14 cellular contexts compared by ENCODE assay signal in the genomic region with DNA sequence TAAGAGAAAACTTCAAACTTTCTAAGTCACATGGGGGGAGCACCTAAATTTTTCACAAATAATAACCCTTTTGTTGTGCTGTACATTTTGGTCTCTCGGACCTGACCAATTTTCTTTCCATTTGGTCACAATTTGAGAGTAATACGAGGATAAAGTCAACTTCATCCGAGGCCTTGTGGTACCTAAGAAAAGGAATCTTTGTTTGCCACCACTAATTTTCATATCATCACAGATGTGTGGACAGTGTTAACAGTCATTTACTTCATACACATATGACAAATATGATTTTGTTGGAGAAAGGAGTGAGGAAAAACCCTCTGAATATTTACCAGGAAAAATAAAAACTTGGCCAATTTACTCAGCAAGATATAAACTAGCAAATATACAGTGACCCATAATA. TPM values are rescaled to one million over a fixed set of nuclear protein-coding genes. Genes with fewer than 3 reads are reported as not detected.
DNase-seq lines count a peak whose midpoint lies in the region; ATAC-seq and TF ChIP-seq lines count a peak whose summit lies in the region.
"Had no signal": no experiment of that assay in that cellular context is flagged by ENCODE, and none has a peak within 500 bp of the region (broad histone marks: within the 10 kb centered on the region; RNA-seq: fewer than 3 reads in every experiment).

No MANE protein-coding gene starts in this region.

- peak overlapping the region; percentile 79 to 94 for H3K27ac ChIP-seq in thoracic aorta
- H3K27ac ChIP-seq: 22Rv1, HL-60 had no signal

- H3K9me3 Mint-ChIP-seq in activated CD8-positive, alpha-beta T cell treated with anti-CD3 and anti-CD28 coated beads for 36 hours: peaks cover 2% of the 10 kb centered on the region
- H3K9me3 Mint-ChIP-seq in activated CD8-positive, alpha-beta T cell treated with anti-CD3 and anti-CD28 coated beads, Interleukin-2, amount 10 ng/mL, durations not matched to agents 7 days and 5 days (ENCODE audit: insufficient read depth): no peaks in the 10 kb centered on the region
- H3K9me3 Mint-ChIP-seq in activated naive CD8-positive, alpha-beta T cell treated with anti-CD3 and anti-CD28 coated beads for 36 hours: peaks cover 8% of the 10 kb centered on the region
- no peaks in the 10 kb centered on the region for H3K9me3 Mint-ChIP-seq in memory B cell
- no peaks in the 10 kb centered on the region for H3K9me3 Mint-ChIP-seq in natural killer cell treated with Interleukin-12 subunit alpha and Interleukin-12 subunit beta and Interleukin-15 and Interleukin-18, amount 100 ng/mL, for 72 hours

- DNase-seq in activated CD8-positive, alpha-beta T cell treated with anti-CD3 and anti-CD28 coated beads for 36 hours: no peak
- DNase-seq in activated CD8-positive, alpha-beta T cell treated with anti-CD3 and anti-CD28 coated beads, Interleukin-2, amount 10 ng/mL, durations not matched to agents 7 days and 5 days: no peak
- DNase-seq in activated naive CD8-positive, alpha-beta T cell treated with anti-CD3 and anti-CD28 coated beads for 36 hours: no peak
- DNase-seq in memory B cell (ENCODE audit: low spot score in 2 of 2): no peak
- DNase-seq in thoracic aorta (ENCODE audit: low spot score): no peak
- DNase-seq in natural killer cell treated with Interleukin-12 subunit alpha and Interleukin-12 subunit beta and Interleukin-15 and Interleukin-18, amount 100 ng/mL, for 72 hours (ENCODE audit: low spot score): no peak
- DNase-seq in nucleus accumbens (lab: John Stamatoyannopoulos, UW): no peak
- no peak for DNase-seq in NCI-H1092 (lab: John Stamatoyannopoulos, UW)
- DNase-seq: activated CD4-positive, alpha-beta T cell treated with anti-CD3 and anti-CD28 coated beads, Interleukin-2, amount 10 ng/mL, durations not matched to agents 7 days and 5 days; activated naive CD4-positive, alpha-beta T cell treated with Interleukin-2 at 50 U/mL for 16 hours; DMS153; hippocampal formation had no signal

- peaks cover 60% of the 10 kb centered on the region for H3K36me3 Mint-ChIP-seq in activated CD8-positive, alpha-beta T cell treated with anti-CD3 and anti-CD28 coated beads for 36 hours (ENCODE audit: low read depth)
- peaks cover 49% of the 10 kb centered on the region for H3K36me3 Mint-ChIP-seq in activated CD8-positive, alpha-beta T cell treated with anti-CD3 and anti-CD28 coated beads, Interleukin-2, amount 10 ng/mL, durations not matched to agents 7 days and 5 days (ENCODE audit: low read depth)
- H3K36me3 Mint-ChIP-seq in activated naive CD8-positive, alpha-beta T cell treated with anti-CD3 and anti-CD28 coated beads for 36 hours: peaks cover 46% of the 10 kb centered on the region
- H3K36me3 Mint-ChIP-seq in memory B cell: peaks cover 15% of the 10 kb centered on the region
- peaks cover 15% of the 10 kb centered on the region for H3K36me3 Mint-ChIP-seq in natural killer cell treated with Interleukin-12 subunit alpha and Interleukin-12 subunit beta and Interleukin-15 and Interleukin-18, amount 100 ng/mL, for 72 hours

- no peaks in the 10 kb centered on the region for H3K27me3 ChIP-seq in thoracic aorta (replicated peaks; ENCODE audit: insufficient read depth)

- peaks cover 79% of the 10 kb centered on the region for H3K4me1 Mint-ChIP-seq in activated CD8-positive, alpha-beta T cell treated with anti-CD3 and anti-CD28 coated beads for 36 hours (ENCODE audit: low read depth)
- H3K4me1 Mint-ChIP-seq in activated CD8-positive, alpha-beta T cell treated with anti-CD3 and anti-CD28 coated beads, Interleukin-2, amount 10 ng/mL, durations not matched to agents 7 days and 5 days (ENCODE audit: low read depth): peaks cover 54% of the 10 kb centered on the region
- H3K4me1 Mint-ChIP-seq in activated naive CD8-positive, alpha-beta T cell treated with anti-CD3 and anti-CD28 coated beads for 36 hours: peaks cover 68% of the 10 kb centered on the region
- H3K4me1 Mint-ChIP-seq in memory B cell: peaks cover 39% of the 10 kb centered on the region
- peaks cover 28 to 37% of the 10 kb centered on the region in 2 donors for H3K4me1 Mint-ChIP-seq in natural killer cell treated with Interleukin-12 subunit alpha and Interleukin-12 subunit beta and Interleukin-15 and Interleukin-18, amount 100 ng/mL, for 72 hours (ENCODE audit: low read depth in 2 of 2)

- H3K36me3 ChIP-seq in thoracic aorta: no peaks in the 10 kb centered on the region

- POLR2A ChIA-PET in activated CD8-positive, alpha-beta T cell treated with anti-CD3 and anti-CD28 coated beads for 36 hours (lab: Charles Lee): no interaction called here
- POLR2A ChIA-PET in activated CD8-positive, alpha-beta T cell treated with anti-CD3 and anti-CD28 coated beads, Interleukin-2, amount 10 ng/mL, durations not matched to agents 7 days and 5 days (lab: Charles Lee): no interaction called here

- peak overlapping the region; percentile 92 for H3K27ac Mint-ChIP-seq in activated CD8-positive, alpha-beta T cell treated with anti-CD3 and anti-CD28 coated beads for 36 hours
- H3K27ac Mint-ChIP-seq in activated CD8-positive, alpha-beta T cell treated with anti-CD3 and anti-CD28 coated beads, Interleukin-2, amount 10 ng/mL, durations not matched to agents 7 days and 5 days: no peak overlapping the region
- H3K27ac Mint-ChIP-seq in activated naive CD8-positive, alpha-beta T cell treated with anti-CD3 and anti-CD28 coated beads for 36 hours: peak overlapping the region; percentile 20
- peak overlapping the region; percentile 95 for H3K27ac Mint-ChIP-seq in memory B cell
- no peak overlapping the region for H3K27ac Mint-ChIP-seq in natural killer cell treated with Interleukin-12 subunit alpha and Interleukin-12 subunit beta and Interleukin-15 and Interleukin-18, amount 100 ng/mL, for 72 hours
- H3K27ac Mint-ChIP-seq: activated CD4-positive, alpha-beta T cell treated with anti-CD3 and anti-CD28 coated beads, Interleukin-2, amount 10 ng/mL, durations not matched to agents 7 days and 5 days had no signal

- H3K4me3 Mint-ChIP-seq in activated CD8-positive, alpha-beta T cell treated with anti-CD3 and anti-CD28 coated beads for 36 hours: no peak overlapping the region
- no peak overlapping the region for H3K4me3 Mint-ChIP-seq in activated CD8-positive, alpha-beta T cell treated with anti-CD3 and anti-CD28 coated beads, Interleukin-2, amount 10 ng/mL, durations not matched to agents 7 days and 5 days
- no peak overlapping the region for H3K4me3 Mint-ChIP-seq in activated naive CD8-positive, alpha-beta T cell treated with anti-CD3 and anti-CD28 coated beads for 36 hours
- no peak overlapping the region for H3K4me3 Mint-ChIP-seq in memory B cell
- H3K4me3 Mint-ChIP-seq in natural killer cell treated with Interleukin-12 subunit alpha and Interleukin-12 subunit beta and Interleukin-15 and Interleukin-18, amount 100 ng/mL, for 72 hours: no peak overlapping the region
- H3K4me3 Mint-ChIP-seq: activated CD4-positive, alpha-beta T cell treated with anti-CD3 and anti-CD28 coated beads, Interleukin-2, amount 10 ng/mL, durations not matched to agents 7 days and 5 days had no signal

- H3K4me1 ChIP-seq in thoracic aorta (ENCODE audit: control insufficient read depth in 1 of 2, low read depth in 2 of 2): peaks cover 43 to 88% of the 10 kb centered on the region in 2 donors

- no peak for TF ChIP-seq CTCF in activated CD8-positive, alpha-beta T cell treated with anti-CD3 and anti-CD28 coated beads for 36 hours (IDR thresholded peaks at IDR 0.05)
- no peak for TF ChIP-seq CTCF in thoracic aorta (IDR thresholded peaks at IDR 0.05)

- CTCF ChIA-PET in activated CD8-positive, alpha-beta T cell treated with anti-CD3 and anti-CD28 coated beads for 36 hours (lab: Charles Lee): no interaction called here
- CTCF ChIA-PET in activated CD8-positive, alpha-beta T cell treated with anti-CD3 and anti-CD28 coated beads, Interleukin-2, amount 10 ng/mL, durations not matched to agents 7 days and 5 days (lab: Charles Lee): no interaction called here

- intact Hi-C loops in activated CD8-positive, alpha-beta T cell treated with anti-CD3 and anti-CD28 coated beads for 36 hours (cut with micrococcal nuclease): loop anchor here (2.0 kb wide), 1 partner anchor 22 kb away; no protein-coding TSS in a partner anchor

- H3K9me3 ChIP-seq in thoracic aorta: no peaks in the 10 kb centered on the region

- no peaks in the 10 kb centered on the region for H3K27me3 Mint-ChIP-seq in activated CD8-positive, alpha-beta T cell treated with anti-CD3 and anti-CD28 coated beads for 36 hours
- H3K27me3 Mint-ChIP-seq in activated CD8-positive, alpha-beta T cell treated with anti-CD3 and anti-CD28 coated beads, Interleukin-2, amount 10 ng/mL, durations not matched to agents 7 days and 5 days (ENCODE audit: low read depth): no peaks in the 10 kb centered on the region
- no peaks in the 10 kb centered on the region for H3K27me3 Mint-ChIP-seq in activated naive CD8-positive, alpha-beta T cell treated with anti-CD3 and anti-CD28 coated beads for 36 hours
- H3K27me3 Mint-ChIP-seq in memory B cell: no peaks in the 10 kb centered on the region
- no peaks in the 10 kb centered on the region for H3K27me3 Mint-ChIP-seq in natural killer cell treated with Interleukin-12 subunit alpha and Interleukin-12 subunit beta and Interleukin-15 and Interleukin-18, amount 100 ng/mL, for 72 hours
- H3K27me3 Mint-ChIP-seq: activated CD4-positive, alpha-beta T cell treated with anti-CD3 and anti-CD28 coated beads, Interleukin-2, amount 10 ng/mL, durations not matched to agents 7 days and 5 days had no signal

- ATAC-seq in activated CD8-positive, alpha-beta T cell treated with anti-CD3 and anti-CD28 coated beads for 36 hours: no peak
- no peak for ATAC-seq in activated CD8-positive, alpha-beta T cell treated with anti-CD3 and anti-CD28 coated beads, Interleukin-2, amount 10 ng/mL, durations not matched to agents 7 days and 5 days
- ATAC-seq in memory B cell (ENCODE audit: low read depth) (no peak), thoracic aorta (ENCODE audit: insufficient number of reproducible peaks, low FRiP score, low read depth) (no peak)
- no peak for ATAC-seq in natural killer cell treated with Interleukin-12 subunit alpha and Interleukin-12 subunit beta and Interleukin-15 and Interleukin-18, amount 100 ng/mL, for 72 hours

- H3K4me3 ChIP-seq in thoracic aorta: no peak overlapping the region

RNA-seq across cellular contexts. Expression of a gene that starts 40.8 kb away (rescaled TPM):
- 10 to 100 TPM; 54.4 to 60.2 TPM for total RNA-seq in activated CD8-positive, alpha-beta T cell treated with anti-CD3 and anti-CD28 coated beads for 36 hours
- 10 to 100 TPM; 37.1 TPM for total RNA-seq in activated CD8-positive, alpha-beta T cell treated with anti-CD3 and anti-CD28 coated beads, Interleukin-2, amount 10 ng/mL, durations not matched to agents 7 days and 5 days
- 10 to 100 TPM; 44.0 to 44.8 TPM for total RNA-seq in activated naive CD8-positive, alpha-beta T cell treated with anti-CD3 and anti-CD28 coated beads for 36 hours
- 100 to 1,000 TPM; 113 to 114 TPM for total RNA-seq in thoracic aorta
- 10 to 100 TPM; 50.4 to 52.9 TPM for total RNA-seq in natural killer cell treated with Interleukin-12 subunit alpha and Interleukin-12 subunit beta and Interleukin-15 and Interleukin-18, amount 100 ng/mL, for 72 hours

Comparison
In these comparisons a context has a peak if more than half of its experiments do, and no peak if none do; other contexts are left out.
1. H3K27ac Mint-ChIP-seq: peak in activated CD8-positive, alpha-beta T cell treated with anti-CD3 and anti-CD28 coated beads for 36 hours (single experiment), activated naive CD8-positive, alpha-beta T cell treated with anti-CD3 and anti-CD28 coated beads for 36 hours (single experiment) and memory B cell (single experiment); none in activated CD8-positive, alpha-beta T cell treated with anti-CD3 and anti-CD28 coated beads, Interleukin-2, amount 10 ng/mL, durations not matched to agents 7 days and 5 days (single experiment) and natural killer cell treated with Interleukin-12 subunit alpha and Interleukin-12 subunit beta and Interleukin-15 and Interleukin-18, amount 100 ng/mL, for 72 hours (0 of 2).